Comparison of ENCODE assay signal across 1 cellular context in genomic region chr5:31487510-31487909, GRCh38.
TF ChIP-seq lines count a peak whose summit lies in the region.

No MANE protein-coding gene starts in this region.

TF ChIP-seq in GM12878, 131 proteins besides CTCF, POLR2A, EP300 and RAD21 (continued from another document):
- no peak for TF ChIP-seq MLLT1 (IDR thresholded peaks at IDR 0.05)
- no peak for TF ChIP-seq BMI1 (IDR thresholded peaks at IDR 0.05; ENCODE audit: borderline replicate concordance)
- TF ChIP-seq ZNF274 (IDR thresholded peaks at IDR 0.05; ENCODE audit: insufficient read depth, insufficient read length) = no peak
- no peak for TF ChIP-seq RAD51 (IDR thresholded peaks at IDR 0.05)
- TF ChIP-seq, protein P1, sequence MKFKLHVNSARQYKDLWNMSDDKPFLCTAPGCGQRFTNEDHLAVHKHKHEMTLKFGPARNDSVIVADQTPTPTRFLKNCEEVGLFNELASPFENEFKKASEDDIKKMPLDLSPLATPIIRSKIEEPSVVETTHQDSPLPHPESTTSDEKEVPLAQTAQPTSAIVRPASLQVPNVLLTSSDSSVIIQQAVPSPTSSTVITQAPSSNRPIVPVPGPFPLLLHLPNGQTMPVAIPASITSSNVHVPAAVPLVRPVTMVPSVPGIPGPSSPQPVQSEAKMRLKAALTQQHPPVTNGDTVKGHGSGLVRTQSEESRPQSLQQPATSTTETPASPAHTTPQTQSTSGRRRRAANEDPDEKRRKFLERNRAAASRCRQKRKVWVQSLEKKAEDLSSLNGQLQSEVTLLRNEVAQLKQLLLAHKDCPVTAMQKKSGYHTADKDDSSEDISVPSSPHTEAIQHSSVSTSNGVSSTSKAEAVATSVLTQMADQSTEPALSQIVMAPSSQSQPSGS (IDR thresholded peaks at IDR 0.05; ENCODE audit: low read length) = no peak
- no peak for TF ChIP-seq ZNF384 (IDR thresholded peaks at IDR 0.05; ENCODE audit: borderline replicate concordance, low read depth, low read length)
- TF ChIP-seq HDAC2 (IDR thresholded peaks at IDR 0.05) = no peak
- no peak for TF ChIP-seq RELB (IDR thresholded peaks at IDR 0.05; ENCODE audit: low read depth)
- TF ChIP-seq YBX1 (IDR thresholded peaks at IDR 0.05) = no peak
- TF ChIP-seq PML (IDR thresholded peaks at IDR 0.05; ENCODE audit: low read length) = no peak
- TF ChIP-seq, protein P2, sequence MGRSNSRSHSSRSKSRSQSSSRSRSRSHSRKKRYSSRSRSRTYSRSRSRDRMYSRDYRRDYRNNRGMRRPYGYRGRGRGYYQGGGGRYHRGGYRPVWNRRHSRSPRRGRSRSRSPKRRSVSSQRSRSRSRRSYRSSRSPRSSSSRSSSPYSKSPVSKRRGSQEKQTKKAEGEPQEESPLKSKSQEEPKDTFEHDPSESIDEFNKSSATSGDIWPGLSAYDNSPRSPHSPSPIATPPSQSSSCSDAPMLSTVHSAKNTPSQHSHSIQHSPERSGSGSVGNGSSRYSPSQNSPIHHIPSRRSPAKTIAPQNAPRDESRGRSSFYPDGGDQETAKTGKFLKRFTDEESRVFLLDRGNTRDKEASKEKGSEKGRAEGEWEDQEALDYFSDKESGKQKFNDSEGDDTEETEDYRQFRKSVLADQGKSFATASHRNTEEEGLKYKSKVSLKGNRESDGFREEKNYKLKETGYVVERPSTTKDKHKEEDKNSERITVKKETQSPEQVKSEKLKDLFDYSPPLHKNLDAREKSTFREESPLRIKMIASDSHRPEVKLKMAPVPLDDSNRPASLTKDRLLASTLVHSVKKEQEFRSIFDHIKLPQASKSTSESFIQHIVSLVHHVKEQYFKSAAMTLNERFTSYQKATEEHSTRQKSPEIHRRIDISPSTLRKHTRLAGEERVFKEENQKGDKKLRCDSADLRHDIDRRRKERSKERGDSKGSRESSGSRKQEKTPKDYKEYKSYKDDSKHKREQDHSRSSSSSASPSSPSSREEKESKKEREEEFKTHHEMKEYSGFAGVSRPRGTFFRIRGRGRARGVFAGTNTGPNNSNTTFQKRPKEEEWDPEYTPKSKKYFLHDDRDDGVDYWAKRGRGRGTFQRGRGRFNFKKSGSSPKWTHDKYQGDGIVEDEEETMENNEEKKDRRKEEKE (IDR thresholded peaks at IDR 0.05) = no peak
- TF ChIP-seq RELA (IDR thresholded peaks at IDR 0.05; ENCODE audit: borderline replicate concordance, partially characterized antibody) = no peak
- TF ChIP-seq RBBP5 (conservative IDR thresholded peaks at IDR 0.05) = no peak
